8 cellular contexts compared by ENCODE assay signal in genomic region chr17:81094744-81095607, GRCh38.
DNase-seq lines count a peak whose midpoint lies in the region; ATAC-seq and TF ChIP-seq lines count a peak whose summit lies in the region.

No MANE protein-coding gene starts in this region.

- CTCF ChIA-PET in RWPE1 (lab: Yijun Ruan, JAX): interaction anchor here (0.6 to 2.1 kb wide), 4 partner anchors 9 to 71 kb away, joined by 3 to 6 read pairs (median 6); no protein-coding TSS in a partner anchor

- H3K4me3 ChIP-seq in BE2C (ENCODE audit: low read depth, low read length): no peak overlapping the region
- peak overlapping the region; percentile 44 for H3K4me3 ChIP-seq in Jurkat, Clone E6-1 (ENCODE audit: low read length)
- H3K4me3 ChIP-seq in foreskin fibroblast (ENCODE audit: low read depth in 1 of 2, low read length in 2 of 2): peak overlapping the region in 1 of 2 donors; percentile 13
- H3K4me3 ChIP-seq in subcutaneous abdominal adipose tissue (ENCODE audit: low read depth in 1 of 5, low read length in 5 of 5): peak overlapping the region in 1 of 5 donors; percentile 13

- TF ChIP-seq CTCF in BE2C (IDR thresholded peaks at IDR 0.05; ENCODE audit: low read depth, low read length) (no peak), RWPE1 (conservative IDR thresholded peaks at IDR 0.05; ENCODE audit: low read depth) (no peak), foreskin fibroblast (IDR thresholded peaks at IDR 0.05; ENCODE audit: low read depth, low read length) (no peak), omental fat pad (IDR thresholded peaks at IDR 0.05) (no peak)

- H3K4me1 ChIP-seq in BE2C: peaks cover 58% of the 10 kb centered on the region
- peaks cover 7 to 49% (median 35%) of the 10 kb centered on the region in 5 donors for H3K4me1 ChIP-seq in subcutaneous abdominal adipose tissue (ENCODE audit: control insufficient read depth in 5 of 5, insufficient read depth in 5 of 5, low read length in 5 of 5)

- H3K36me3 ChIP-seq in BE2C: no peaks in the 10 kb centered on the region; the same call in 1 of the 2 replicates
- peaks cover 0 to 2% (median 0%) of the 10 kb centered on the region in 5 donors for H3K36me3 ChIP-seq in subcutaneous abdominal adipose tissue (ENCODE audit: control insufficient read depth in 5 of 5, insufficient read depth in 5 of 5, low read length in 5 of 5)

- H3K9ac ChIP-seq in subcutaneous abdominal adipose tissue (ENCODE audit: low read length in 5 of 5): peak overlapping the region in 2 of 5 donors; percentile 23 to 84

- POLR2A ChIA-PET in RWPE1 (lab: Yijun Ruan, JAX; ENCODE audit: low non-redundant PET): interaction anchor here (0.6 kb wide), 1 partner anchor 51 kb away, joined by 3 read pairs; no protein-coding TSS in a partner anchor

- H3K27ac ChIP-seq in RWPE1 (peak overlapping the region; percentile 99), subcutaneous abdominal adipose tissue (ENCODE audit: low read depth, low read length) (peak overlapping the region; percentile 41)

- H3K27me3 ChIP-seq in BE2C: no peaks in the 10 kb centered on the region
- H3K27me3 ChIP-seq in subcutaneous abdominal adipose tissue (ENCODE audit: control insufficient read depth in 5 of 5, insufficient read depth in 4 of 5, low read length in 5 of 5): peaks cover 2 to 33% (median 7%) of the 10 kb centered on the region in 5 donors

- ATAC-seq in omental fat pad (ENCODE audit: low FRiP score) (peak; percentile 59), HG02678 (IDR thresholded peaks at IDR 0.05; ENCODE audit: unreplicated experiment) (no peak)

- DNase-seq in BE2C (peak; percentile 77), RWPE1 (ENCODE audit: low spot score) (peak; percentile 95), activated gamma-delta T cell treated with Interleukin-2 at 50 U/mL for 16 hours (peak; percentile 97), foreskin fibroblast (peak; percentile 99 to 100), omental fat pad (ENCODE audit: low spot score) (peak; percentile 88)
- peak; percentile 99 for DNase-seq in Jurkat, Clone E6-1 (ENCODE audit: low read depth, low spot score)

- H3K9me3 ChIP-seq in BE2C (no peaks in the 10 kb centered on the region), subcutaneous abdominal adipose tissue (ENCODE audit: control insufficient read depth in 5 of 5, low read length in 5 of 5) (no peaks in the 10 kb centered on the region)
